Comparison of ENCODE assay signal across 1 cellular context in the genomic region with DNA sequence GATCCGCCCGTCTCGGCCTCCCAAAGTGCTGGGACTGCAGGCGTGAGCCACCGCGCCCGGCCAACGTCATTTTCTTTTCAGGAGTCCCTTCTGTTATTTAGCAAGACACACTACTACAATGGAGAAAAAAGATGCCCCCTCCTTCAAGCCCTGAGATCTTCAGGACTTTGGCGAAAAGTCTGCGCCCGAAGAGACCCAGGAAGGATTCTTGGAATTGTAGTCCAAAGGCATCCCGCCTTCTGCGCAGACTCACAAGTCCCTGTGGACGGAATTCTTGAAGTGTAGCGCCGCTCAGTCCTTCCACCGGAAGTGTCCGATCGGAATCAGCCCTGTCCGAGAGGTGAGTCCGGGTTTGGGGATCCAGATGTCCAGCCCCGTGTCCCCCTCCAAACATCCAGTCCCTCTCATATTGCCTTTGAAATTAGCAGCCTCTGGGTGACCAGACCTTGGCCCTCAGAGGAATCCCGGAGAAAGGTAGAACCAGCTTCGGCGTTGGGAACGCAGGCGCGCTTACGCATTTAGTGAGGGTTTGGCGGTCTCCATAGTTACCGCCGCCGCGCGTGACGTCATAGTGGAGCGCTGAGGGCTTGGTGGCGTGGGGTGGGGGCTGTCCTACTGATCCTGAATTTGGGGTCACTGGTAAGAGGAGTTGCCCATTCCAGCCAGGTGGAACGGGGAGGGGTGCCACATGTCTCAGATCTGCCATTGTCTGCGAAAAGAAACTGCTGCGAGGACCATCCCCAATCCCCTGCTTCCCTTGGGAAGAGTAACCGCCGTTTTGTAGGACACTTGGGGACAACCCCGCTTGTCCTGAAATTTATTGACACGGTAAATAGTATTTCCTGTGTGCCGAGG.
TF ChIP-seq lines count a peak whose summit lies in the region.

No MANE protein-coding gene starts in this region.

TF ChIP-seq in HEK293, 187 proteins besides CTCF, POLR2A, EP300 and RAD21 (continued from another document and continues in another):
- TF ChIP-seq, protein P1, sequence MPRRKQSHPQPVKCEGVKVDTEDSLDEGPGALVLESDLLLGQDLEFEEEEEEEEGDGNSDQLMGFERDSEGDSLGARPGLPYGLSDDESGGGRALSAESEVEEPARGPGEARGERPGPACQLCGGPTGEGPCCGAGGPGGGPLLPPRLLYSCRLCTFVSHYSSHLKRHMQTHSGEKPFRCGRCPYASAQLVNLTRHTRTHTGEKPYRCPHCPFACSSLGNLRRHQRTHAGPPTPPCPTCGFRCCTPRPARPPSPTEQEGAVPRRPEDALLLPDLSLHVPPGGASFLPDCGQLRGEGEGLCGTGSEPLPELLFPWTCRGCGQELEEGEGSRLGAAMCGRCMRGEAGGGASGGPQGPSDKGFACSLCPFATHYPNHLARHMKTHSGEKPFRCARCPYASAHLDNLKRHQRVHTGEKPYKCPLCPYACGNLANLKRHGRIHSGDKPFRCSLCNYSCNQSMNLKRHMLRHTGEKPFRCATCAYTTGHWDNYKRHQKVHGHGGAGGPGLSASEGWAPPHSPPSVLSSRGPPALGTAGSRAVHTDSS (tag by site-specific recombination; IDR thresholded peaks at IDR 0.05) = no peak
- TF ChIP-seq ZNF311 (tag by site-specific recombination; IDR thresholded peaks at IDR 0.05; ENCODE audit: borderline replicate concordance) = no peak
- TF ChIP-seq ZNF2 (tag by site-specific recombination; IDR thresholded peaks at IDR 0.05) = peak; percentile 95
- TF ChIP-seq ZNF560 (tag by site-specific recombination; IDR thresholded peaks at IDR 0.05; ENCODE audit: borderline replicate concordance) = no peak
- TF ChIP-seq ZNF501 (tag by site-specific recombination; IDR thresholded peaks at IDR 0.05) = peak; percentile 97
- TF ChIP-seq ZNF530 (tag by site-specific recombination; IDR thresholded peaks at IDR 0.05; ENCODE audit: low read depth) = no peak
- no peak for TF ChIP-seq ZNF549 (tag by site-specific recombination; IDR thresholded peaks at IDR 0.05)
- TF ChIP-seq ZNF202 (tag by site-specific recombination; IDR thresholded peaks at IDR 0.05; ENCODE audit: borderline replicate concordance) = no peak
- TF ChIP-seq, protein P2, sequence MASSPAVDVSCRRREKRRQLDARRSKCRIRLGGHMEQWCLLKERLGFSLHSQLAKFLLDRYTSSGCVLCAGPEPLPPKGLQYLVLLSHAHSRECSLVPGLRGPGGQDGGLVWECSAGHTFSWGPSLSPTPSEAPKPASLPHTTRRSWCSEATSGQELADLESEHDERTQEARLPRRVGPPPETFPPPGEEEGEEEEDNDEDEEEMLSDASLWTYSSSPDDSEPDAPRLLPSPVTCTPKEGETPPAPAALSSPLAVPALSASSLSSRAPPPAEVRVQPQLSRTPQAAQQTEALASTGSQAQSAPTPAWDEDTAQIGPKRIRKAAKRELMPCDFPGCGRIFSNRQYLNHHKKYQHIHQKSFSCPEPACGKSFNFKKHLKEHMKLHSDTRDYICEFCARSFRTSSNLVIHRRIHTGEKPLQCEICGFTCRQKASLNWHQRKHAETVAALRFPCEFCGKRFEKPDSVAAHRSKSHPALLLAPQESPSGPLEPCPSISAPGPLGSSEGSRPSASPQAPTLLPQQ (tag by site-specific recombination; IDR thresholded peaks at IDR 0.05) = peak; percentile 89
- TF ChIP-seq, protein P3, sequence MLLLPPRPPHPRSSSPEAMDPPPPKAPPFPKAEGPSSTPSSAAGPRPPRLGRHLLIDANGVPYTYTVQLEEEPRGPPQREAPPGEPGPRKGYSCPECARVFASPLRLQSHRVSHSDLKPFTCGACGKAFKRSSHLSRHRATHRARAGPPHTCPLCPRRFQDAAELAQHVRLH (tag by site-specific recombination; IDR thresholded peaks at IDR 0.05) = peak; percentile 89
- peak; percentile 69; the same call in 1 of the 2 replicates for TF ChIP-seq ZNF391 (tag by site-specific recombination; IDR thresholded peaks at IDR 0.05; ENCODE audit: borderline replicate concordance, low read depth)
- no peak for TF ChIP-seq ZNF23 (tag by site-specific recombination; IDR thresholded peaks at IDR 0.05; ENCODE audit: borderline replicate concordance)
- TF ChIP-seq ZXDB (tag by site-specific recombination; IDR thresholded peaks at IDR 0.05) = peak; percentile 98
- no peak for TF ChIP-seq GLIS1 (tag by site-specific recombination; IDR thresholded peaks at IDR 0.05)
- no peak for TF ChIP-seq ZNF214 (tag by site-specific recombination; IDR thresholded peaks at IDR 0.05; ENCODE audit: borderline replicate concordance)
- peak; percentile 51; the same call in 1 of the 2 replicates for TF ChIP-seq BCL11A (tag by site-specific recombination; IDR thresholded peaks at IDR 0.05; ENCODE audit: low read depth)
- TF ChIP-seq KLF10 (tag by site-specific recombination; IDR thresholded peaks at IDR 0.05) = peak; percentile 63; the same call in 1 of the 2 replicates
- TF ChIP-seq GFI1B (tag by site-specific recombination; IDR thresholded peaks at IDR 0.05) = no peak
- TF ChIP-seq ZNF37A (tag by site-specific recombination; IDR thresholded peaks at IDR 0.05) = 0 out of 2 replicates have a peak, but pooled peaks have one; percentile 8
- no peak for TF ChIP-seq ZNF544 (tag by site-specific recombination; IDR thresholded peaks at IDR 0.05)
- peak; percentile 94 for TF ChIP-seq SP7 (tag by site-specific recombination; IDR thresholded peaks at IDR 0.05)
- peak; percentile 58; the same call in 1 of the 2 replicates for TF ChIP-seq REPIN1 (tag by site-specific recombination; IDR thresholded peaks at IDR 0.05; ENCODE audit: low read depth)
- TF ChIP-seq HOXD13 (CRISPR knock-in tag; IDR thresholded peaks at IDR 0.05; ENCODE audit: borderline replicate concordance) = 0 out of 2 replicates have a peak, but pooled peaks have one; percentile 5
- TF ChIP-seq ZNF561 (tag by site-specific recombination; IDR thresholded peaks at IDR 0.05; ENCODE audit: borderline replicate concordance) = peak; percentile 82
- TF ChIP-seq ZNF747 (tag by site-specific recombination; IDR thresholded peaks at IDR 0.05) = no peak
- TF ChIP-seq, protein P4, sequence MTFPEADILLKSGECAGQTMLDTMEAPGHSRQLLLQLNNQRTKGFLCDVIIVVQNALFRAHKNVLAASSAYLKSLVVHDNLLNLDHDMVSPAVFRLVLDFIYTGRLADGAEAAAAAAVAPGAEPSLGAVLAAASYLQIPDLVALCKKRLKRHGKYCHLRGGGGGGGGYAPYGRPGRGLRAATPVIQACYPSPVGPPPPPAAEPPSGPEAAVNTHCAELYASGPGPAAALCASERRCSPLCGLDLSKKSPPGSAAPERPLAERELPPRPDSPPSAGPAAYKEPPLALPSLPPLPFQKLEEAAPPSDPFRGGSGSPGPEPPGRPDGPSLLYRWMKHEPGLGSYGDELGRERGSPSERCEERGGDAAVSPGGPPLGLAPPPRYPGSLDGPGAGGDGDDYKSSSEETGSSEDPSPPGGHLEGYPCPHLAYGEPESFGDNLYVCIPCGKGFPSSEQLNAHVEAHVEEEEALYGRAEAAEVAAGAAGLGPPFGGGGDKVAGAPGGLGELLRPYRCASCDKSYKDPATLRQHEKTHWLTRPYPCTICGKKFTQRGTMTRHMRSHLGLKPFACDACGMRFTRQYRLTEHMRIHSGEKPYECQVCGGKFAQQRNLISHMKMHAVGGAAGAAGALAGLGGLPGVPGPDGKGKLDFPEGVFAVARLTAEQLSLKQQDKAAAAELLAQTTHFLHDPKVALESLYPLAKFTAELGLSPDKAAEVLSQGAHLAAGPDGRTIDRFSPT (tag by site-specific recombination; IDR thresholded peaks at IDR 0.05) = no peak
- TF ChIP-seq, protein P5, sequence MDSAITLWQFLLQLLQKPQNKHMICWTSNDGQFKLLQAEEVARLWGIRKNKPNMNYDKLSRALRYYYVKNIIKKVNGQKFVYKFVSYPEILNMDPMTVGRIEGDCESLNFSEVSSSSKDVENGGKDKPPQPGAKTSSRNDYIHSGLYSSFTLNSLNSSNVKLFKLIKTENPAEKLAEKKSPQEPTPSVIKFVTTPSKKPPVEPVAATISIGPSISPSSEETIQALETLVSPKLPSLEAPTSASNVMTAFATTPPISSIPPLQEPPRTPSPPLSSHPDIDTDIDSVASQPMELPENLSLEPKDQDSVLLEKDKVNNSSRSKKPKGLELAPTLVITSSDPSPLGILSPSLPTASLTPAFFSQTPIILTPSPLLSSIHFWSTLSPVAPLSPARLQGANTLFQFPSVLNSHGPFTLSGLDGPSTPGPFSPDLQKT (IDR thresholded peaks at IDR 0.05; ENCODE audit: borderline replicate concordance, low read depth, low read length) = peak; percentile 97
- TF ChIP-seq EGR2 (tag by site-specific recombination; IDR thresholded peaks at IDR 0.05; ENCODE audit: low read depth) = no peak
- peak; percentile 87; the same call in 1 of the 2 replicates for TF ChIP-seq ZNF24 (tag by site-specific recombination; IDR thresholded peaks at IDR 0.05)
- no peak; the same call in 1 of the 2 replicates for TF ChIP-seq ZIC2 (tag by site-specific recombination; IDR thresholded peaks at IDR 0.05)
- no peak for TF ChIP-seq ZNF302 (tag by site-specific recombination; IDR thresholded peaks at IDR 0.05; ENCODE audit: low read depth)
- TF ChIP-seq, protein P6, sequence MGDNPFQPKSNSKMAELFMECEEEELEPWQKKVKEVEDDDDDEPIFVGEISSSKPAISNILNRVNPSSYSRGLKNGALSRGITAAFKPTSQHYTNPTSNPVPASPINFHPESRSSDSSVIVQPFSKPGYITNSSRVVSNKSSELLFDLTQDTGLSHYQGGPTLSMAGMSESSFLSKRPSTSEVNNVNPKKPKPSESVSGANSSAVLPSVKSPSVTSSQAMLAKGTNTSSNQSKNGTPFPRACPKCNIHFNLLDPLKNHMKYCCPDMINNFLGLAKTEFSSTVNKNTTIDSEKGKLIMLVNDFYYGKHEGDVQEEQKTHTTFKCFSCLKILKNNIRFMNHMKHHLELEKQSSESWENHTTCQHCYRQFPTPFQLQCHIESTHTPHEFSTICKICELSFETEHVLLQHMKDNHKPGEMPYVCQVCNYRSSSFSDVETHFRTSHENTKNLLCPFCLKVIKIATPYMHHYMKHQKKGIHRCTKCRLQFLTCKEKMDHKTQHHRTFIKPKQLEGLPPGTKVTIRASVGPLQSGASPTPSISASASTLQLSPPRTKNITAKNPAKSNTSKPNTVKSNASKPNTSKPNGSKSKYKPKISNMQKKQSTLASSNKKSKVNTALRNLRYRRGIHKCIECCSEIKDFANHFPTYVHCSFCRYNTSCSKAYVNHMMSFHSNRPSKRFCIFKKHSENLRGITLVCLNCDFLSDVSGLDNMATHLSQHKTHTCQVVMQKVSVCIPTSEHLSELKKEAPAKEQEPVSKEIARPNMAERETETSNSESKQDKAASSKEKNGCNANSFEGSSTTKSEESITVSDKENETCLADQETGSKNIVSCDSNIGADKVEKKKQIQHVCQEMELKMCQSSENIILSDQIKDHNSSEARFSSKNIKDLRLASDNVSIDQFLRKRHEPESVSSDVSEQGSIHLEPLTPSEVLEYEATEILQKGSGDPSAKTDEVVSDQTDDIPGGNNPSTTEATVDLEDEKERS (tag by site-specific recombination; IDR thresholded peaks at IDR 0.05) = 0 out of 2 replicates have a peak, but pooled peaks have one; percentile 44
- TF ChIP-seq ZNF548 (tag by site-specific recombination; IDR thresholded peaks at IDR 0.05) = 0 out of 2 replicates have a peak, but pooled peaks have one; percentile 20
- TF ChIP-seq, protein P7, sequence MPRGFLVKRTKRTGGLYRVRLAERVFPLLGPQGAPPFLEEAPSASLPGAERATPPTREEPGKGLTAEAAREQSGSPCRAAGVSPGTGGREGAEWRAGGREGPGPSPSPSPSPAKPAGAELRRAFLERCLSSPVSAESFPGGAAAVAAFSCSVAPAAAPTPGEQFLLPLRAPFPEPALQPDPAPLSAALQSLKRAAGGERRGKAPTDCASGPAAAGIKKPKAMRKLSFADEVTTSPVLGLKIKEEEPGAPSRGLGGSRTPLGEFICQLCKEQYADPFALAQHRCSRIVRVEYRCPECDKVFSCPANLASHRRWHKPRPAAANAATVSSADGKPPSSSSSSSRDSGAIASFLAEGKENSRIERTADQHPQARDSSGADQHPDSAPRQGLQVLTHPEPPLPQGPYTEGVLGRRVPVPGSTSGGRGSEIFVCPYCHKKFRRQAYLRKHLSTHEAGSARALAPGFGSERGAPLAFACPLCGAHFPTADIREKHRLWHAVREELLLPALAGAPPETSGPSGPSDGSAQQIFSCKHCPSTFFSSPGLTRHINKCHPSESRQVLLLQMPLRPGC (tag by site-specific recombination; IDR thresholded peaks at IDR 0.05) = peak; percentile 95
- peak; percentile 83 for TF ChIP-seq ZNF394 (tag by site-specific recombination; IDR thresholded peaks at IDR 0.05; ENCODE audit: borderline replicate concordance)
- no peak for TF ChIP-seq ZNF16 (tag by site-specific recombination; IDR thresholded peaks at IDR 0.05; ENCODE audit: low read depth)
- TF ChIP-seq IKZF3 (tag by site-specific recombination; IDR thresholded peaks at IDR 0.05) = peak; percentile 78
- TF ChIP-seq ZFHX2 (tag by site-specific recombination; conservative IDR thresholded peaks at IDR 0.05) = peak; percentile 36; the same call in 1 of the 2 replicates
- TF ChIP-seq ZNF48 (tag by site-specific recombination; IDR thresholded peaks at IDR 0.05) = no peak
- peak; percentile 84 for TF ChIP-seq ZFP69B (tag by site-specific recombination; IDR thresholded peaks at IDR 0.05)
- TF ChIP-seq ZNF155 (tag by site-specific recombination; IDR thresholded peaks at IDR 0.05) = no peak
- TF ChIP-seq, protein P8, sequence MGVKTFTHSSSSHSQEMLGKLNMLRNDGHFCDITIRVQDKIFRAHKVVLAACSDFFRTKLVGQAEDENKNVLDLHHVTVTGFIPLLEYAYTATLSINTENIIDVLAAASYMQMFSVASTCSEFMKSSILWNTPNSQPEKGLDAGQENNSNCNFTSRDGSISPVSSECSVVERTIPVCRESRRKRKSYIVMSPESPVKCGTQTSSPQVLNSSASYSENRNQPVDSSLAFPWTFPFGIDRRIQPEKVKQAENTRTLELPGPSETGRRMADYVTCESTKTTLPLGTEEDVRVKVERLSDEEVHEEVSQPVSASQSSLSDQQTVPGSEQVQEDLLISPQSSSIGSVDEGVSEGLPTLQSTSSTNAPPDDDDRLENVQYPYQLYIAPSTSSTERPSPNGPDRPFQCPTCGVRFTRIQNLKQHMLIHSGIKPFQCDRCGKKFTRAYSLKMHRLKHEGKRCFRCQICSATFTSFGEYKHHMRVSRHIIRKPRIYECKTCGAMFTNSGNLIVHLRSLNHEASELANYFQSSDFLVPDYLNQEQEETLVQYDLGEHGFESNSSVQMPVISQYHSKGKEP (tag by site-specific recombination; IDR thresholded peaks at IDR 0.05) = peak; percentile 58; the same call in 1 of the 2 replicates
- TF ChIP-seq ZSCAN30 (tag by site-specific recombination; IDR thresholded peaks at IDR 0.05) = peak; percentile 91
- no peak for TF ChIP-seq ZNF658 (tag by site-specific recombination; IDR thresholded peaks at IDR 0.05)
- peak; percentile 99 for TF ChIP-seq ZNF629 (tag by site-specific recombination; IDR thresholded peaks at IDR 0.05)
- peak; percentile 98 for TF ChIP-seq ZNF324 (tag by site-specific recombination; IDR thresholded peaks at IDR 0.05)
- TF ChIP-seq ZNF621 (tag by site-specific recombination; IDR thresholded peaks at IDR 0.05) = no peak
- no peak for TF ChIP-seq ZNF211 (tag by site-specific recombination; IDR thresholded peaks at IDR 0.05; ENCODE audit: low read depth)
- no peak for TF ChIP-seq ZNF416 (tag by site-specific recombination; IDR thresholded peaks at IDR 0.05)
- TF ChIP-seq, protein P9, sequence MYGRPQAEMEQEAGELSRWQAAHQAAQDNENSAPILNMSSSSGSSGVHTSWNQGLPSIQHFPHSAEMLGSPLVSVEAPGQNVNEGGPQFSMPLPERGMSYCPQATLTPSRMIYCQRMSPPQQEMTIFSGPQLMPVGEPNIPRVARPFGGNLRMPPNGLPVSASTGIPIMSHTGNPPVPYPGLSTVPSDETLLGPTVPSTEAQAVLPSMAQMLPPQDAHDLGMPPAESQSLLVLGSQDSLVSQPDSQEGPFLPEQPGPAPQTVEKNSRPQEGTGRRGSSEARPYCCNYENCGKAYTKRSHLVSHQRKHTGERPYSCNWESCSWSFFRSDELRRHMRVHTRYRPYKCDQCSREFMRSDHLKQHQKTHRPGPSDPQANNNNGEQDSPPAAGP (tag by site-specific recombination; IDR thresholded peaks at IDR 0.05) = peak; percentile 86
